Comparison of ENCODE assay signal across 8 cellular contexts in the genomic region with DNA sequence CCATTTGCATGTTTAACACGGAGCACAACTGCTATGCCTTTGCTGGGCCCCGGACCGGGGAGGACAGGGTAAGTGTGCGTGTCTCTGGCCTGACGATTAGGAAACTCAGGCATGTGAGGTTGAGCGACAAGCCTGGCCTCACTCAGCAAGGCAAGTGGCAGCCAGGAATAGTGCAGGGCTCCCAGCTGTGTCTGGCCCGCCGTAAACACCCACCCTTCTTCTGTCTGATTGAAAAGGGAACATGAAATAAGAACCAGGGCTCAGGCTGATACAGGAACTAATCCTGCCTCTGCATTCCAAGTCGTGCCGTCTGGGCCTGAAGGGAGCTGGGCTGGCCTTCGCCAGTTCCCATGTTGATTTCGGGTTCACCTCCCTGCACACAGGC. TPM values are rescaled to one million over a fixed set of nuclear protein-coding genes. Genes with fewer than 3 reads are reported as not detected.
A peak's percentile ranks its signal among the peaks of the same experiment; 100 is the strongest.
DNase-seq lines count a peak whose midpoint lies in the region; ATAC-seq, FAIRE-seq and TF ChIP-seq lines count a peak whose summit lies in the region.
"Had no signal": no experiment of that assay in that cellular context is flagged by ENCODE, and none has a peak within 500 bp of the region (broad histone marks: within the 10 kb centered on the region; RNA-seq: fewer than 3 reads in every experiment).

No MANE protein-coding gene starts in this region.

- H3K4me1 ChIP-seq in heart left ventricle (peaks cover 0 to 74% (median 39%) of the 10 kb centered on the region in 12 donors), smooth muscle cell (ENCODE audit: low read depth) (no peaks in the 10 kb centered on the region)
- H3K4me1 ChIP-seq: uterus had no signal

- H3K4me3 ChIP-seq in SK-N-MC (no peak overlapping the region), heart left ventricle (no peak overlapping the region), smooth muscle cell (no peak overlapping the region)
- H3K4me3 ChIP-seq: uterus had no signal

- peak; percentile 66 for FAIRE-seq in GM19239 (lab: Jason Lieb, UNC)

- H3K9me3 ChIP-seq in SK-N-MC (ENCODE audit: low read depth, low read length) = no peaks in the 10 kb centered on the region
- H3K9me3 ChIP-seq in heart left ventricle = no peaks in the 10 kb centered on the region
- H3K9me3 ChIP-seq in smooth muscle cell (replicated peaks; ENCODE audit: low read depth) = no peaks in the 10 kb centered on the region
- H3K9me3 ChIP-seq: uterus had no signal

- intact Hi-C loops in heart left ventricle (cut with DNase I) = no loop called here

- peak in 1 of 2 donors; percentile 31 for TF ChIP-seq POLR2A in heart left ventricle (IDR thresholded peaks at IDR 0.05)

- H4K20me1 ChIP-seq in smooth muscle cell (ENCODE audit: low read depth) = no peaks in the 10 kb centered on the region

- no peak for TF ChIP-seq CTCF in heart left ventricle (IDR thresholded peaks at IDR 0.05)
- no peak for TF ChIP-seq CTCF in smooth muscle cell (IDR thresholded peaks at IDR 0.05; ENCODE audit: borderline replicate concordance, insufficient read depth, poor library complexity, severe bottlenecking)

- H3K36me3 ChIP-seq in SK-N-MC (ENCODE audit: insufficient read depth, low read length) (no peaks in the 10 kb centered on the region), heart left ventricle (peaks cover 0 to 12% (median 6%) of the 10 kb centered on the region in 9 donors), smooth muscle cell (ENCODE audit: low read depth) (no peaks in the 10 kb centered on the region)
- H3K36me3 ChIP-seq: uterus had no signal

- no peaks in the 10 kb centered on the region for H3K27me3 ChIP-seq in heart left ventricle
- H3K27me3 ChIP-seq in smooth muscle cell (ENCODE audit: low read depth) = no peaks in the 10 kb centered on the region
- H3K27me3 ChIP-seq: uterus had no signal

- H3K9ac ChIP-seq in SK-N-MC (ENCODE audit: insufficient read length) = no peak overlapping the region
- H3K9ac ChIP-seq in smooth muscle cell (ENCODE audit: low read depth) = no peak overlapping the region

- DNase-seq in GM19239 (ENCODE audit: insufficient read length, low spot score) (no peak), SK-N-MC (ENCODE audit: low read depth, low spot score) (no peak), heart left ventricle (peak; percentile 67 to 90 (median 81)), smooth muscle cell (lab: John Stamatoyannopoulos, UW; ENCODE audit: unreplicated experiment) (peak; percentile 56), HUDEP-2 (lab: John Stamatoyannopoulos, UW; ENCODE audit: unreplicated experiment in 76 of 76) (no peak), AG08395 (ENCODE audit: low spot score) (no peak)
- DNase-seq: uterus had no signal

- H3F3A ChIP-seq in smooth muscle cell (ENCODE audit: low read depth) = peaks cover 3% of the 10 kb centered on the region

- ATAC-seq in heart left ventricle (peak; percentile 82 to 86 (median 86)), GM18858 (IDR thresholded peaks at IDR 0.05; ENCODE audit: unreplicated experiment) (no peak)

- no peak overlapping the region for H2AFZ ChIP-seq in smooth muscle cell (ENCODE audit: low read depth)

- no peak overlapping the region for H3K4me2 ChIP-seq in smooth muscle cell

- 35 to 41% (median 40%) methylated on average over 5 to 12 of the region's 12 CpGs for WGBS in heart left ventricle, 4 donors
- WGBS in smooth muscle cell (ENCODE audit: low lambda C conversion rate) = 23% methylated on average over 12 of the region's 12 CpGs

- H3K27ac ChIP-seq in SK-N-MC (peak overlapping the region; percentile 84), heart left ventricle (peak overlapping the region; percentile 61 to 97 (median 78)), smooth muscle cell (ENCODE audit: low read depth) (peak overlapping the region; percentile 88)
- H3K27ac ChIP-seq: uterus had no signal

- no peaks in the 10 kb centered on the region for H3K79me2 ChIP-seq in smooth muscle cell (ENCODE audit: low read depth)

RNA-seq across cellular contexts. Expression of a gene that starts 22.2 kb away (rescaled TPM):
- total RNA-seq in heart left ventricle (10 to 100 TPM; 24.8 to 36.0 (median 33.4) TPM), smooth muscle cell (3.6 and 5.5 TPM in 2 replicates)
- polyA plus RNA-seq in heart left ventricle (10 to 100 TPM; 13.6 to 37.9 TPM), smooth muscle cell (3.3 and 4.2 TPM in 2 replicates)

RNA-seq across cellular contexts. Expression of a gene that starts 35.4 kb away (rescaled TPM):
- total RNA-seq in heart left ventricle (100 to 1,000 TPM in 6 of 9 donors, 10 to 100 TPM in 3; 78.8 to 293 (median 109) TPM), smooth muscle cell (0.94 and 4.2 TPM in 2 replicates)
- polyA plus RNA-seq in heart left ventricle (100 to 1,000 TPM in 1 of 2 donors, 10 to 100 TPM in 1; 56.1 to 166 TPM), smooth muscle cell (0.70 and 3.3 TPM in 2 replicates)

Comparison
In these comparisons a context has a peak if more than half of its experiments do, and no peak if none do; other contexts are left out.
1. DNase-seq: peak in heart left ventricle (5 of 5) and smooth muscle cell (single experiment); none in GM19239 (single experiment), SK-N-MC (single experiment), HUDEP-2 (0 of 76) and AG08395 (single experiment).
2. RNA of a gene that starts 35.4 kb away (total RNA-seq): 78.8 to 293 TPM in heart left ventricle; 0.94 to 4.2 TPM in smooth muscle cell; every median in the first group is over 10 times any median in the second.
3. Peak in every context shown above with its lines, with median percentiles within 50 percentile points of each other: H3K27ac ChIP-seq.